ENCODE assay signal across 9 cellular contexts in genomic region chr2:240675354-240675753, GRCh38. TPM values are rescaled to one million over a fixed set of nuclear protein-coding genes. Genes with fewer than 3 reads are reported as not detected.
DNase-seq lines count a peak whose midpoint lies in the region; ATAC-seq, FAIRE-seq and TF ChIP-seq lines count a peak whose summit lies in the region.
"Not testable (repeated sequence)": the region's sequence is repeated elsewhere in the genome, so short reads cannot be mapped to it uniquely, and the experiment has no call there.
"Had no signal": no experiment of that assay in that cellular context is flagged by ENCODE, and none has a peak within 500 bp of the region (broad histone marks: within the 10 kb centered on the region; RNA-seq: fewer than 3 reads in every experiment).

No MANE protein-coding gene starts in this region.

- not testable (repeated sequence) for H3K9me3 ChIP-seq in Panc1 (ENCODE audit: control insufficient read depth, insufficient read depth, low read depth, low read length); GM12878 (replicated peaks; ENCODE audit: control insufficient read depth, insufficient read depth, low read length); lower lobe of right lung; psoas muscle

- not testable (repeated sequence) for DNase-seq in GM12892 (ENCODE audit: insufficient read length); Panc1 (ENCODE audit: low read depth, low spot score); GM12878 (ENCODE audit: low read depth, low spot score); left ventricle myocardium superior; lower lobe of right lung; psoas muscle

- WGBS in GM12878 (ENCODE audit: insufficient coverage, insufficient replicate concordance, low lambda C conversion rate, missing lambda C conversion rate): no CpG with 5 or more reads among the region's 23 CpGs
- no CpG with 5 or more reads among the region's 23 CpGs for WGBS in psoas muscle, 3 donors

- in situ Hi-C loops in Panc1 (cut with HindIII; ENCODE audit: low pct_unique_long_range_greater_than_20kb, low sequenced_read_pairs); GM12878 (cut with MboI): not testable (repeated sequence)

- CTCF ChIA-PET in Panc1 (lab: Charles Lee); GM12878 (lab: Yijun Ruan, JAX): not testable (repeated sequence)

- ATAC-seq in Panc1: peak; percentile 53; the same call in 1 of the 2 replicates
- peak; percentile 41; the same call in 1 of the 3 replicates for ATAC-seq in GM12878
- peak; percentile 24 for ATAC-seq in esophagus mucosa
- ATAC-seq in left ventricle myocardium superior: peak; percentile 56
- ATAC-seq in lower lobe of right lung: peak; percentile 36 to 56
- ATAC-seq in psoas muscle: peak; percentile 28 to 72 (median 56)

- not testable (repeated sequence) for TF ChIP-seq CTCF in Panc1 (IDR thresholded peaks at IDR 0.05); GM12878 (IDR thresholded peaks at IDR 0.05 in 2 of 3, conservative IDR thresholded peaks at IDR 0.05 in 1 of 3; ENCODE audit: control insufficient read depth in 2 of 3, extremely low read depth in 1 of 3, insufficient read depth in 1 of 3, low read depth in 3 of 3, low read length in 3 of 3); lower lobe of right lung (IDR thresholded peaks at IDR 0.05); psoas muscle (IDR thresholded peaks at IDR 0.05)

- H3K27ac ChIP-seq in Panc1 (ENCODE audit: low read length); GM12878 (ENCODE audit: control insufficient read depth, insufficient read depth); lower lobe of right lung; psoas muscle: not testable (repeated sequence)

- H2AFZ ChIP-seq in GM12878 (ENCODE audit: control insufficient read depth, low read depth, low read length): not testable (repeated sequence)

- intact Hi-C loops in Panc1 (cut with micrococcal nuclease; ENCODE audit: unreplicated experiment); GM12878 (cut with micrococcal nuclease; ENCODE audit: unreplicated experiment); left ventricle myocardium superior (cut with micrococcal nuclease); lower lobe of right lung (cut with DNase I); psoas muscle (cut with DNase I): not testable (repeated sequence)

- H3K4me2 ChIP-seq in GM12878 (ENCODE audit: control insufficient read depth, insufficient read depth): not testable (repeated sequence)

- not testable (repeated sequence) for TF ChIP-seq RAD21 in GM12878 (IDR thresholded peaks at IDR 0.05; ENCODE audit: insufficient read depth, low read depth, low read length)

- RAD21 ChIA-PET in GM12878 (lab: Charles Lee; ENCODE audit: unreplicated experiment): not testable (repeated sequence)

- H3K79me2 ChIP-seq in GM12878 (ENCODE audit: control insufficient read depth, insufficient read depth, low read length): not testable (repeated sequence)

- H3K9ac ChIP-seq in GM12878 (ENCODE audit: control insufficient read depth, insufficient read depth, low read length): not testable (repeated sequence)

- H3K27me3 ChIP-seq in Panc1 (ENCODE audit: control insufficient read depth, insufficient read depth, low read length); GM12878 (replicated peaks in 1 of 2; ENCODE audit: control insufficient read depth in 2 of 2, insufficient read depth in 2 of 2, low read length in 1 of 2); psoas muscle (ENCODE audit: insufficient read depth in 3 of 3, low read length in 2 of 3): not testable (repeated sequence)
- peaks cover 16% of the 10 kb centered on the region for H3K27me3 ChIP-seq in lower lobe of right lung (ENCODE audit: low read depth)

- not testable (repeated sequence) for H3K36me3 ChIP-seq in Panc1 (ENCODE audit: control insufficient read depth, insufficient read depth, low read length); GM12878 (ENCODE audit: control insufficient read depth in 2 of 2, insufficient read depth in 2 of 2, low read length in 1 of 2); lower lobe of right lung; psoas muscle (ENCODE audit: insufficient read depth in 1 of 2, low read depth in 1 of 2)

- POLR2A ChIA-PET in Panc1 (lab: Charles Lee); GM12878 (lab: Charles Lee): not testable (repeated sequence)

- not testable (repeated sequence) for H3K4me1 ChIP-seq in Panc1 (ENCODE audit: control insufficient read depth, insufficient read depth, low read length); GM12878 (ENCODE audit: control insufficient read depth, insufficient read depth, low read length); lower lobe of right lung; psoas muscle

- BruUV-seq in Panc1 (replicated peaks; lab: Mats Ljungman, UMichigan); GM12878 (replicated peaks; lab: Mats Ljungman, UMichigan): not testable (repeated sequence)

- TF ChIP-seq EP300 in GM12878 (IDR thresholded peaks at IDR 0.05; ENCODE audit: borderline replicate concordance in 1 of 2, control insufficient read depth in 1 of 2, low read depth in 2 of 2, low read length in 2 of 2): not testable (repeated sequence)

- FAIRE-seq in GM12892 (lab: Jason Lieb, UNC): peak; percentile 67
- peak; percentile 89 for FAIRE-seq in GM12878 (lab: Jason Lieb, UNC)

- TF ChIP-seq POLR2A in GM12892 (IDR thresholded peaks at IDR 0.05; ENCODE audit: low read depth, low read length); GM12878 (IDR thresholded peaks at IDR 0.05; ENCODE audit: low read depth, low read length): not testable (repeated sequence)

- not testable (repeated sequence) for H4K20me1 ChIP-seq in GM12878 (ENCODE audit: control insufficient read depth, insufficient read depth)

- not testable (repeated sequence) for H3K4me3 ChIP-seq in Panc1 (ENCODE audit: low read depth in 2 of 2, low read length in 2 of 2); GM12878; lower lobe of right lung; psoas muscle

- SMC1A ChIA-PET in GM12878 (lab: Charles Lee; ENCODE audit: uncharacterized antibody, unreplicated experiment): not testable (repeated sequence)

RNA-seq across cellular contexts. Expression of gene AQP12B, which starts 7.3 kb away (rescaled TPM):
- polyA plus RNA-seq in GM12892 (2012; ENCODE audit: missing spikeins): not detected
- total RNA-seq in Panc1 (2021; ENCODE audit: unreplicated experiment) (not detected), GM12878 (2014; rRNA removed) (not detected in 2 replicates), GM12878 (2014; rRNA removed; fragmentation: Illumina TruSeq; extraction: Trizol) (not detected in 2 replicates), GM12878 (2021) (not detected in 2 replicates), esophagus mucosa (not detected), left ventricle myocardium superior (not detected), lower lobe of right lung (not detected), psoas muscle (not detected)
- polyA plus RNA-seq in Panc1 (2012; ENCODE audit: insufficient read length): not detected
- not detected in 2 replicates for total RNA-seq in GM12878 (2013; cell fraction: nucleolus; rRNA removed)
- polyA plus RNA-seq in GM12878 (2011; ENCODE audit: low read depth): not detected
- polyA plus RNA-seq in GM12878 (2011; rRNA removed) (not detected in 2 replicates), GM12878 (2014; fragmentation: Illumina TruSeq; extraction: Trizol) (not detected in 2 replicates), GM12878 (2014; fragmentation: Nextera tagmentation; extraction: Ambion mirVana) (not detected), GM12878 (2014; rRNA removed) (not detected in 2 replicates), GM12878 (2016; fragmentation: Nextera tagmentation; extraction: Ambion mirVana) (not detected), psoas muscle (not detected)
- polyA plus RNA-seq in GM12878 (2011; cell fraction: cytosol; rRNA removed): not detected in 2 replicates
- not detected in 2 replicates for polyA plus RNA-seq in GM12878 (2011; cell fraction: nucleus; rRNA removed)
- polyA plus RNA-seq in GM12878 (2012): not detected in 2 replicates
- polyA minus RNA-seq in GM12878 (2011; rRNA and poly(A)+ RNA removed): not detected in 2 replicates
- not detected in 2 replicates for polyA minus RNA-seq in GM12878 (2011; cell fraction: cytosol; rRNA and poly(A)+ RNA removed)
- polyA minus RNA-seq in GM12878 (2011; cell fraction: nucleus; rRNA and poly(A)+ RNA removed): not detected in 2 replicates
- total RNA-seq: CD4-positive, alpha-beta T cell; NCI-H460 had no signal

RNA-seq across cellular contexts. Expression of gene AQP12A, which starts 16.3 kb away (rescaled TPM):
- not detected for polyA plus RNA-seq in GM12892 (2012; ENCODE audit: missing spikeins)
- total RNA-seq in Panc1 (2021; ENCODE audit: unreplicated experiment) (not detected), GM12878 (2014; rRNA removed) (not detected in 2 replicates), GM12878 (2014; rRNA removed; fragmentation: Illumina TruSeq; extraction: Trizol) (not detected in 2 replicates), GM12878 (2021) (not detected in 2 replicates), esophagus mucosa (not detected), left ventricle myocardium superior (not detected), lower lobe of right lung (not detected), psoas muscle (not detected)
- polyA plus RNA-seq in Panc1 (2012; ENCODE audit: insufficient read length): not detected
- not detected in 2 replicates for total RNA-seq in GM12878 (2013; cell fraction: nucleolus; rRNA removed)
- polyA plus RNA-seq in GM12878 (2011; ENCODE audit: low read depth): not detected
- polyA plus RNA-seq in GM12878 (2011; rRNA removed) (not detected in 2 replicates), GM12878 (2014; fragmentation: Illumina TruSeq; extraction: Trizol) (not detected in 2 replicates), GM12878 (2014; fragmentation: Nextera tagmentation; extraction: Ambion mirVana) (not detected), GM12878 (2014; rRNA removed) (not detected in 2 replicates), GM12878 (2016; fragmentation: Nextera tagmentation; extraction: Ambion mirVana) (not detected), psoas muscle (not detected)
- not detected in 2 replicates for polyA plus RNA-seq in GM12878 (2011; cell fraction: cytosol; rRNA removed)
- polyA plus RNA-seq in GM12878 (2011; cell fraction: nucleus; rRNA removed): not detected in 2 replicates
- polyA plus RNA-seq in GM12878 (2012): not detected in 2 replicates
- polyA minus RNA-seq in GM12878 (2011; rRNA and poly(A)+ RNA removed): not detected in 2 replicates
- not detected in 2 replicates for polyA minus RNA-seq in GM12878 (2011; cell fraction: cytosol; rRNA and poly(A)+ RNA removed)
- not detected in 2 replicates for polyA minus RNA-seq in GM12878 (2011; cell fraction: nucleus; rRNA and poly(A)+ RNA removed)
- total RNA-seq: CD4-positive, alpha-beta T cell; NCI-H460 had no signal

RNA-seq across cellular contexts. Expression of gene GPR35, which starts 50.1 kb away (rescaled TPM):
- 1.1 TPM for polyA plus RNA-seq in GM12892 (2012; ENCODE audit: missing spikeins)
- 1.3 TPM for total RNA-seq in Panc1 (2021; ENCODE audit: unreplicated experiment)
- polyA plus RNA-seq in Panc1 (2012; ENCODE audit: insufficient read length): 2.3 TPM
- total RNA-seq in GM12878 (2013; cell fraction: nucleolus; rRNA removed): 8.6 and 8.8 TPM in 2 replicates
- total RNA-seq in GM12878 (2014; rRNA removed): 0.76 and 1.6 TPM in 2 replicates
- 0.14 TPM in 1 of 2 replicates, not detected in the other for total RNA-seq in GM12878 (2014; rRNA removed; fragmentation: Illumina TruSeq; extraction: Trizol)
- total RNA-seq in GM12878 (2021): 0.56 and 1.1 TPM in 2 replicates
- polyA plus RNA-seq in GM12878 (2011; ENCODE audit: low read depth): 0.62 TPM
- polyA plus RNA-seq in GM12878 (2011; rRNA removed): 0.43 and 0.75 TPM in 2 replicates
- 2.9 and 3.1 TPM in 2 replicates for polyA plus RNA-seq in GM12878 (2011; cell fraction: cytosol; rRNA removed)
- 4.4 TPM in 2 replicates for polyA plus RNA-seq in GM12878 (2011; cell fraction: nucleus; rRNA removed)
- polyA plus RNA-seq in GM12878 (2012): 1.8 and 2.4 TPM in 2 replicates
- polyA plus RNA-seq in GM12878 (2014; fragmentation: Illumina TruSeq; extraction: Trizol): 0.18 TPM in 1 of 2 replicates, not detected in the other
- polyA plus RNA-seq in GM12878 (2014; fragmentation: Nextera tagmentation; extraction: Ambion mirVana): not detected
- 0.74 and 1.3 TPM in 2 replicates for polyA plus RNA-seq in GM12878 (2014; rRNA removed)
- under 1 TPM; 0.14 to 0.32 TPM for polyA plus RNA-seq in GM12878 (2016; fragmentation: Nextera tagmentation; extraction: Ambion mirVana)
- polyA minus RNA-seq in GM12878 (2011; rRNA and poly(A)+ RNA removed): 2.0 and 3.3 TPM in 2 replicates
- 1.7 TPM in 1 of 2 replicates, not detected in the other for polyA minus RNA-seq in GM12878 (2011; cell fraction: cytosol; rRNA and poly(A)+ RNA removed)
- 0.97 and 1.1 TPM in 2 replicates for polyA minus RNA-seq in GM12878 (2011; cell fraction: nucleus; rRNA and poly(A)+ RNA removed)
- 0.24 TPM for total RNA-seq in esophagus mucosa
- total RNA-seq in left ventricle myocardium superior: 2.1 TPM
- total RNA-seq in lower lobe of right lung: 4.7 TPM
- under 1 TPM; 0.36 to 0.92 (median 0.68) TPM for total RNA-seq in psoas muscle
- polyA plus RNA-seq in psoas muscle: under 1 TPM; 0.30 to 0.89 (median 0.58) TPM
